In genomic region chr1:174850726-174851125, GRCh38 we compare ENCODE assay signal across 24 cellular contexts.
"Had no signal": no experiment of that assay in that cellular context is flagged by ENCODE, and none has a peak within 500 bp of the region (broad histone marks: within the 10 kb centered on the region; RNA-seq: fewer than 3 reads in every experiment).

No MANE protein-coding gene starts in this region.

- H3K36me3 ChIP-seq: adrenal gland, breast epithelium had no signal

- H3K27ac ChIP-seq: adrenal gland, body of pancreas, breast epithelium, KMS-11, SK-N-MC had no signal

- H3K9me3 ChIP-seq: adrenal gland, body of pancreas, breast epithelium had no signal

- H3K4me3 ChIP-seq: adrenal gland, body of pancreas, breast epithelium, SK-N-MC had no signal

- H3K27me3 ChIP-seq: adrenal gland, body of pancreas, breast epithelium had no signal

- ATAC-seq: activated CD4-positive, alpha-beta T cell treated with anti-CD3 and anti-CD28 coated beads for 36 hours; activated CD4-positive, CD25-positive, alpha-beta regulatory T cell treated with anti-CD3 and anti-CD28 coated beads, Interleukin-2, amount 50 U/mL, for 24 hours; activated CD8-positive, alpha-beta T cell treated with anti-CD3 and anti-CD28 coated beads, Interleukin-2, amount 10 ng/mL, durations not matched to agents 7 days and 5 days; activated naive CD4-positive, alpha-beta T cell treated with anti-CD3 and anti-CD28 coated beads, Interleukin-2, amount 50 U/mL, for 72 hours; activated T-cell treated with anti-CD3 and anti-CD28 coated beads, Interleukin-2, amount 50 U/mL, for 4 hours; body of pancreas; PC-3 had no signal

- DNase-seq: activated CD4-positive, alpha-beta T cell treated with anti-CD3 and anti-CD28 coated beads for 36 hours; activated CD4-positive, alpha-beta T cell treated with anti-CD3 and anti-CD28 coated beads, Interleukin-2, amount 10 ng/mL, durations not matched to agents 7 days and 5 days; activated CD4-positive, alpha-beta T cell treated with anti-CD3 and anti-CD28 coated beads, Interleukin-2, amount 50 U/mL, for 48 hours; activated CD8-positive, alpha-beta T cell treated with anti-CD3 and anti-CD28 coated beads, Interleukin-2, amount 10 ng/mL, durations not matched to agents 7 days and 5 days; activated gamma-delta T cell treated with Interleukin-2 at 50 U/mL for 16 hours; activated naive CD4-positive, alpha-beta T cell treated with anti-CD3 and anti-CD28 coated beads for 36 hours; activated T-cell treated with anti-CD3 and anti-CD28 coated beads for 4 hours; activated T-cell treated with anti-CD3 and anti-CD28 coated beads, Interleukin-2, amount 50 U/mL, for 4 hours; body of pancreas; MM.1S; MV-4-11; NCI-H1092; NCI-H1436 treated with DMSO at 0.1 percent for 48 hours; NCI-H2029; NCI-H345; NCI-H524 treated with DMSO at 0.1 percent for 48 hours; PC-3; Right ventricle myocardium superior had no signal

- H3K4me1 ChIP-seq: body of pancreas, breast epithelium had no signal
